Comparison of ENCODE assay signal across 1 cellular context in the genomic region with DNA sequence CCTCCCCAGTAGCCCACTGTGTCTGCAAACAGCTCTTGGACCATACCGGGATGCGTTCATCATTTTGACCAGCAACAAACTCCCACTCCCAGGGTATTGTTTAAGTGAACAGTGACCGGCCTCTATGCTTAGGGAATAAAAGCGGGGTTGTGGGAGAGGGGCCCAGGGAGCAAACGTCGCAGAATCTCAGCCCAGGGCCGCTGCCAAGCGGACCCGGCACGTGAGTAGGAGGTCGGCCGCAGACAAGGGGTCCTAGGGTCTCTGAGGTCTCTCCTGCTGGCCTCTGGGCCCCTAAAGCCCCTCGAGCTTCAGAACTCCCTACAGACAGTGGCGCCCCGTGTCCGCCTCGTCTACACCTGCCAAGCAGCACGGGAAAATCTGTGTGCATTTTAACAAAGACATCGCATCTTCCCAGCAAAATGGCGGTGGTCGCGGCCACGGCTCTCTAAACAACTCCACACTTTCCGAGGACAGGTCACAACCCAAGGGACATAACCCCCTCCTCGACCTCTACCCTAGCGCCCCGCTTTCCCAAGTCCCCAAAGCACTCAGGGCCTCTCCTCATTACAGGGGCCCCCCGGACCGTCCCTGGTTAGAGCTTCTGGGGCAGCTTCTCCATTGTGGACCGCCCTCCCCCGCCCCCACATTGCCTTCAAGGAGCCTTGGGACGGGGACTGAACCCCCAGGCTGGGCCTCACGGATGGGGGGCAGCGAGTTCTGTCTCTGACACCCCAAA.
TF ChIP-seq lines count a peak whose summit lies in the region.

No MANE protein-coding gene starts in this region.

TF ChIP-seq in HepG2, 621 proteins besides CTCF, POLR2A, EP300 and RAD21 (continued from another document and continues in another):
- TF ChIP-seq, protein P1, sequence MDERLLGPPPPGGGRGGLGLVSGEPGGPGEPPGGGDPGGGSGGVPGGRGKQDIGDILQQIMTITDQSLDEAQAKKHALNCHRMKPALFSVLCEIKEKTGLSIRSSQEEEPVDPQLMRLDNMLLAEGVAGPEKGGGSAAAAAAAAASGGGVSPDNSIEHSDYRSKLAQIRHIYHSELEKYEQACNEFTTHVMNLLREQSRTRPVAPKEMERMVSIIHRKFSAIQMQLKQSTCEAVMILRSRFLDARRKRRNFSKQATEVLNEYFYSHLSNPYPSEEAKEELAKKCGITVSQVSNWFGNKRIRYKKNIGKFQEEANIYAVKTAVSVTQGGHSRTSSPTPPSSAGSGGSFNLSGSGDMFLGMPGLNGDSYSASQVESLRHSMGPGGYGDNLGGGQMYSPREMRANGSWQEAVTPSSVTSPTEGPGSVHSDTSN (CRISPR knock-in tag; IDR thresholded peaks at IDR 0.05), result no peak
- TF ChIP-seq ZNF432 (CRISPR knock-in tag; IDR thresholded peaks at IDR 0.05; ENCODE audit: borderline replicate concordance) (no peak), ZNF670 (CRISPR knock-in tag; IDR thresholded peaks at IDR 0.05; ENCODE audit: borderline replicate concordance) (0 out of 2 replicates have a peak, but pooled peaks have one; percentile 3), ZZZ3 (CRISPR knock-in tag; IDR thresholded peaks at IDR 0.05; ENCODE audit: borderline replicate concordance) (no peak), KMT2A (CRISPR knock-in tag; IDR thresholded peaks at IDR 0.05) (no peak), TARDBP (CRISPR knock-in tag; IDR thresholded peaks at IDR 0.05) (no peak), ZNF10 (CRISPR knock-in tag; IDR thresholded peaks at IDR 0.05; ENCODE audit: borderline replicate concordance, low read depth) (no peak), ZBTB42 (CRISPR knock-in tag; IDR thresholded peaks at IDR 0.05) (no peak), SRSF4 (IDR thresholded peaks at IDR 0.05; ENCODE audit: low read depth, low read length, poor library complexity, severe bottlenecking) (no peak), PCBP1 (IDR thresholded peaks at IDR 0.05; ENCODE audit: borderline replicate concordance, low read depth, low read length) (peak; percentile 57; the same call in 1 of the 2 replicates), ZNF430 (CRISPR knock-in tag; IDR thresholded peaks at IDR 0.05) (peak; percentile 73; the same call in 1 of the 2 replicates), ZNF652 (CRISPR knock-in tag; IDR thresholded peaks at IDR 0.05; ENCODE audit: borderline replicate concordance, low read depth) (no peak), NKX3-1 (CRISPR knock-in tag; IDR thresholded peaks at IDR 0.05) (0 out of 2 replicates have a peak, but pooled peaks have one; percentile 56), FOXM1 (CRISPR knock-in tag; IDR thresholded peaks at IDR 0.05) (no peak), KDM6A (CRISPR knock-in tag; IDR thresholded peaks at IDR 0.05; ENCODE audit: low read depth) (no peak), WIZ (CRISPR knock-in tag; IDR thresholded peaks at IDR 0.05) (no peak; the same call in 1 of the 2 replicates), TEAD2 (CRISPR knock-in tag; IDR thresholded peaks at IDR 0.05) (no peak), NBN (conservative IDR thresholded peaks at IDR 0.05) (no peak), ZNF558 (CRISPR knock-in tag; IDR thresholded peaks at IDR 0.05; ENCODE audit: borderline replicate concordance) (0 out of 2 replicates have a peak, but pooled peaks have one; percentile 30), BRD4 (CRISPR knock-in tag; IDR thresholded peaks at IDR 0.05) (peak; percentile 10; the same call in 1 of the 2 replicates), TAF15 (IDR thresholded peaks at IDR 0.05; ENCODE audit: low read depth, low read length, poor library complexity, severe bottlenecking) (no peak), JUNB (CRISPR knock-in tag; IDR thresholded peaks at IDR 0.05; ENCODE audit: borderline replicate concordance) (no peak), SP4 (CRISPR knock-in tag; IDR thresholded peaks at IDR 0.05) (no peak), NAIF1 (CRISPR knock-in tag; IDR thresholded peaks at IDR 0.05; ENCODE audit: borderline replicate concordance) (no peak)
- TF ChIP-seq, protein P2, sequence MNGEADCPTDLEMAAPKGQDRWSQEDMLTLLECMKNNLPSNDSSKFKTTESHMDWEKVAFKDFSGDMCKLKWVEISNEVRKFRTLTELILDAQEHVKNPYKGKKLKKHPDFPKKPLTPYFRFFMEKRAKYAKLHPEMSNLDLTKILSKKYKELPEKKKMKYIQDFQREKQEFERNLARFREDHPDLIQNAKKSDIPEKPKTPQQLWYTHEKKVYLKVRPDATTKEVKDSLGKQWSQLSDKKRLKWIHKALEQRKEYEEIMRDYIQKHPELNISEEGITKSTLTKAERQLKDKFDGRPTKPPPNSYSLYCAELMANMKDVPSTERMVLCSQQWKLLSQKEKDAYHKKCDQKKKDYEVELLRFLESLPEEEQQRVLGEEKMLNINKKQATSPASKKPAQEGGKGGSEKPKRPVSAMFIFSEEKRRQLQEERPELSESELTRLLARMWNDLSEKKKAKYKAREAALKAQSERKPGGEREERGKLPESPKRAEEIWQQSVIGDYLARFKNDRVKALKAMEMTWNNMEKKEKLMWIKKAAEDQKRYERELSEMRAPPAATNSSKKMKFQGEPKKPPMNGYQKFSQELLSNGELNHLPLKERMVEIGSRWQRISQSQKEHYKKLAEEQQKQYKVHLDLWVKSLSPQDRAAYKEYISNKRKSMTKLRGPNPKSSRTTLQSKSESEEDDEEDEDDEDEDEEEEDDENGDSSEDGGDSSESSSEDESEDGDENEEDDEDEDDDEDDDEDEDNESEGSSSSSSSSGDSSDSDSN (CRISPR knock-in tag; IDR thresholded peaks at IDR 0.05), result peak; percentile 37; the same call in 1 of the 2 replicates
- TF ChIP-seq, protein P3, sequence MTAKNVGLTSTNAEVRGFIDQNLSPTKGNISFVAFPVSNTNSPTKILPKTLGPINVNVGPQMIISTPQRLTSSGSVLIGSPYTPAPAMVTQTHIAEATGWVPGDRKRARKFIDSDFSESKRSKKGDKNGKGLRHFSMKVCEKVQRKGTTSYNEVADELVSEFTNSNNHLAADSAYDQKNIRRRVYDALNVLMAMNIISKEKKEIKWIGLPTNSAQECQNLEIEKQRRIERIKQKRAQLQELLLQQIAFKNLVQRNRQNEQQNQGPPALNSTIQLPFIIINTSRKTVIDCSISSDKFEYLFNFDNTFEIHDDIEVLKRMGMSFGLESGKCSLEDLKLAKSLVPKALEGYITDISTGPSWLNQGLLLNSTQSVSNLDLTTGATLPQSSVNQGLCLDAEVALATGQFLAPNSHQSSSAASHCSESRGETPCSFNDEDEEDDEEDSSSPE (CRISPR knock-in tag; IDR thresholded peaks at IDR 0.05), result no peak
- TF ChIP-seq, protein P4, sequence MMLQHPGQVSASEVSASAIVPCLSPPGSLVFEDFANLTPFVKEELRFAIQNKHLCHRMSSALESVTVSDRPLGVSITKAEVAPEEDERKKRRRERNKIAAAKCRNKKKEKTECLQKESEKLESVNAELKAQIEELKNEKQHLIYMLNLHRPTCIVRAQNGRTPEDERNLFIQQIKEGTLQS (CRISPR knock-in tag; IDR thresholded peaks at IDR 0.05), result no peak
- TF ChIP-seq, protein P5, sequence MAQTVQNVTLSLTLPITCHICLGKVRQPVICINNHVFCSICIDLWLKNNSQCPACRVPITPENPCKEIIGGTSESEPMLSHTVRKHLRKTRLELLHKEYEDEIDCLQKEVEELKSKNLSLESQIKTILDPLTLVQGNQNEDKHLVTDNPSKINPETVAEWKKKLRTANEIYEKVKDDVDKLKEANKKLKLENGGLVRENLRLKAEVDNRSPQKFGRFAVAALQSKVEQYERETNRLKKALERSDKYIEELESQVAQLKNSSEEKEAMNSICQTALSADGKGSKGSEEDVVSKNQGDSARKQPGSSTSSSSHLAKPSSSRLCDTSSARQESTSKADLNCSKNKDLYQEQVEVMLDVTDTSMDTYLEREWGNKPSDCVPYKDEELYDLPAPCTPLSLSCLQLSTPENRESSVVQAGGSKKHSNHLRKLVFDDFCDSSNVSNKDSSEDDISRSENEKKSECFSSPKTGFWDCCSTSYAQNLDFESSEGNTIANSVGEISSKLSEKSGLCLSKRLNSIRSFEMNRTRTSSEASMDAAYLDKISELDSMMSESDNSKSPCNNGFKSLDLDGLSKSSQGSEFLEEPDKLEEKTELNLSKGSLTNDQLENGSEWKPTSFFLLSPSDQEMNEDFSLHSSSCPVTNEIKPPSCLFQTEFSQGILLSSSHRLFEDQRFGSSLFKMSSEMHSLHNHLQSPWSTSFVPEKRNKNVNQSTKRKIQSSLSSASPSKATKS (CRISPR knock-in tag; IDR thresholded peaks at IDR 0.05), result no peak
- TF ChIP-seq, protein P6, sequence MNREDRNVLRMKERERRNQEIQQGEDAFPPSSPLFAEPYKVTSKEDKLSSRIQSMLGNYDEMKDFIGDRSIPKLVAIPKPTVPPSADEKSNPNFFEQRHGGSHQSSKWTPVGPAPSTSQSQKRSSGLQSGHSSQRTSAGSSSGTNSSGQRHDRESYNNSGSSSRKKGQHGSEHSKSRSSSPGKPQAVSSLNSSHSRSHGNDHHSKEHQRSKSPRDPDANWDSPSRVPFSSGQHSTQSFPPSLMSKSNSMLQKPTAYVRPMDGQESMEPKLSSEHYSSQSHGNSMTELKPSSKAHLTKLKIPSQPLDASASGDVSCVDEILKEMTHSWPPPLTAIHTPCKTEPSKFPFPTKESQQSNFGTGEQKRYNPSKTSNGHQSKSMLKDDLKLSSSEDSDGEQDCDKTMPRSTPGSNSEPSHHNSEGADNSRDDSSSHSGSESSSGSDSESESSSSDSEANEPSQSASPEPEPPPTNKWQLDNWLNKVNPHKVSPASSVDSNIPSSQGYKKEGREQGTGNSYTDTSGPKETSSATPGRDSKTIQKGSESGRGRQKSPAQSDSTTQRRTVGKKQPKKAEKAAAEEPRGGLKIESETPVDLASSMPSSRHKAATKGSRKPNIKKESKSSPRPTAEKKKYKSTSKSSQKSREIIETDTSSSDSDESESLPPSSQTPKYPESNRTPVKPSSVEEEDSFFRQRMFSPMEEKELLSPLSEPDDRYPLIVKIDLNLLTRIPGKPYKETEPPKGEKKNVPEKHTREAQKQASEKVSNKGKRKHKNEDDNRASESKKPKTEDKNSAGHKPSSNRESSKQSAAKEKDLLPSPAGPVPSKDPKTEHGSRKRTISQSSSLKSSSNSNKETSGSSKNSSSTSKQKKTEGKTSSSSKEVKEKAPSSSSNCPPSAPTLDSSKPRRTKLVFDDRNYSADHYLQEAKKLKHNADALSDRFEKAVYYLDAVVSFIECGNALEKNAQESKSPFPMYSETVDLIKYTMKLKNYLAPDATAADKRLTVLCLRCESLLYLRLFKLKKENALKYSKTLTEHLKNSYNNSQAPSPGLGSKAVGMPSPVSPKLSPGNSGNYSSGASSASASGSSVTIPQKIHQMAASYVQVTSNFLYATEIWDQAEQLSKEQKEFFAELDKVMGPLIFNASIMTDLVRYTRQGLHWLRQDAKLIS (CRISPR knock-in tag; IDR thresholded peaks at IDR 0.05), result no peak
- TF ChIP-seq, protein P7, sequence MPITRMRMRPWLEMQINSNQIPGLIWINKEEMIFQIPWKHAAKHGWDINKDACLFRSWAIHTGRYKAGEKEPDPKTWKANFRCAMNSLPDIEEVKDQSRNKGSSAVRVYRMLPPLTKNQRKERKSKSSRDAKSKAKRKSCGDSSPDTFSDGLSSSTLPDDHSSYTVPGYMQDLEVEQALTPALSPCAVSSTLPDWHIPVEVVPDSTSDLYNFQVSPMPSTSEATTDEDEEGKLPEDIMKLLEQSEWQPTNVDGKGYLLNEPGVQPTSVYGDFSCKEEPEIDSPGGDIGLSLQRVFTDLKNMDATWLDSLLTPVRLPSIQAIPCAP (CRISPR knock-in tag; IDR thresholded peaks at IDR 0.05; ENCODE audit: low read depth), result 0 out of 2 replicates have a peak, but pooled peaks have one; percentile 23
- TF ChIP-seq, protein P8, sequence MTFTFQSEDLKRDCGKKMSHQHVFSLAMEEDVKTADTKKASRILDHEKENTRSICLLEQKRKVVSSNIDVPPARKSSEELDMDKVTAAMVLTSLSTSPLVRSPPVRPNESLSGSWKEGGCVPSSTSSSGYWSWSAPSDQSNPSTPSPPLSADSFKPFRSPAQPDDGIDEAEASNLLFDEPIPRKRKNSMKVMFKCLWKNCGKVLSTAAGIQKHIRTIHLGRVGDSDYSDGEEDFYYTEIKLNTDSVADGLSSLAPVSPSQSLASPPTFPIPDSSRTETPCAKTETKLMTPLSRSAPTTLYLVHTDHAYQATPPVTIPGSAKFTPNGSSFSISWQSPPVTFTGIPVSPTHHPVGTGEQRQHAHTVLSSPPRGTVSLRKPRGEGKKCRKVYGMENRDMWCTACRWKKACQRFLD (CRISPR knock-in tag; IDR thresholded peaks at IDR 0.05; ENCODE audit: borderline replicate concordance), result no peak
- TF ChIP-seq, protein P9, sequence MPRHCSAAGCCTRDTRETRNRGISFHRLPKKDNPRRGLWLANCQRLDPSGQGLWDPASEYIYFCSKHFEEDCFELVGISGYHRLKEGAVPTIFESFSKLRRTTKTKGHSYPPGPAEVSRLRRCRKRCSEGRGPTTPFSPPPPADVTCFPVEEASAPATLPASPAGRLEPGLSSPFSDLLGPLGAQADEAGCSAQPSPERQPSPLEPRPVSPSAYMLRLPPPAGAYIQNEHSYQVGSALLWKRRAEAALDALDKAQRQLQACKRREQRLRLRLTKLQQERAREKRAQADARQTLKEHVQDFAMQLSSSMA (CRISPR knock-in tag; IDR thresholded peaks at IDR 0.05), result no peak
- TF ChIP-seq, protein P10, sequence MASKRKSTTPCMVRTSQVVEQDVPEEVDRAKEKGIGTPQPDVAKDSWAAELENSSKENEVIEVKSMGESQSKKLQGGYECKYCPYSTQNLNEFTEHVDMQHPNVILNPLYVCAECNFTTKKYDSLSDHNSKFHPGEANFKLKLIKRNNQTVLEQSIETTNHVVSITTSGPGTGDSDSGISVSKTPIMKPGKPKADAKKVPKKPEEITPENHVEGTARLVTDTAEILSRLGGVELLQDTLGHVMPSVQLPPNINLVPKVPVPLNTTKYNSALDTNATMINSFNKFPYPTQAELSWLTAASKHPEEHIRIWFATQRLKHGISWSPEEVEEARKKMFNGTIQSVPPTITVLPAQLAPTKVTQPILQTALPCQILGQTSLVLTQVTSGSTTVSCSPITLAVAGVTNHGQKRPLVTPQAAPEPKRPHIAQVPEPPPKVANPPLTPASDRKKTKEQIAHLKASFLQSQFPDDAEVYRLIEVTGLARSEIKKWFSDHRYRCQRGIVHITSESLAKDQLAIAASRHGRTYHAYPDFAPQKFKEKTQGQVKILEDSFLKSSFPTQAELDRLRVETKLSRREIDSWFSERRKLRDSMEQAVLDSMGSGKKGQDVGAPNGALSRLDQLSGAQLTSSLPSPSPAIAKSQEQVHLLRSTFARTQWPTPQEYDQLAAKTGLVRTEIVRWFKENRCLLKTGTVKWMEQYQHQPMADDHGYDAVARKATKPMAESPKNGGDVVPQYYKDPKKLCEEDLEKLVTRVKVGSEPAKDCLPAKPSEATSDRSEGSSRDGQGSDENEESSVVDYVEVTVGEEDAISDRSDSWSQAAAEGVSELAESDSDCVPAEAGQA (IDR thresholded peaks at IDR 0.05; ENCODE audit: low read depth), result 0 out of 2 replicates have a peak, but pooled peaks have one; percentile 5
- TF ChIP-seq, protein P10 (CRISPR knock-in tag; IDR thresholded peaks at IDR 0.05; ENCODE audit: borderline replicate concordance), result no peak
